Comparison of ENCODE assay signal across 18 cellular contexts in the genomic region with DNA sequence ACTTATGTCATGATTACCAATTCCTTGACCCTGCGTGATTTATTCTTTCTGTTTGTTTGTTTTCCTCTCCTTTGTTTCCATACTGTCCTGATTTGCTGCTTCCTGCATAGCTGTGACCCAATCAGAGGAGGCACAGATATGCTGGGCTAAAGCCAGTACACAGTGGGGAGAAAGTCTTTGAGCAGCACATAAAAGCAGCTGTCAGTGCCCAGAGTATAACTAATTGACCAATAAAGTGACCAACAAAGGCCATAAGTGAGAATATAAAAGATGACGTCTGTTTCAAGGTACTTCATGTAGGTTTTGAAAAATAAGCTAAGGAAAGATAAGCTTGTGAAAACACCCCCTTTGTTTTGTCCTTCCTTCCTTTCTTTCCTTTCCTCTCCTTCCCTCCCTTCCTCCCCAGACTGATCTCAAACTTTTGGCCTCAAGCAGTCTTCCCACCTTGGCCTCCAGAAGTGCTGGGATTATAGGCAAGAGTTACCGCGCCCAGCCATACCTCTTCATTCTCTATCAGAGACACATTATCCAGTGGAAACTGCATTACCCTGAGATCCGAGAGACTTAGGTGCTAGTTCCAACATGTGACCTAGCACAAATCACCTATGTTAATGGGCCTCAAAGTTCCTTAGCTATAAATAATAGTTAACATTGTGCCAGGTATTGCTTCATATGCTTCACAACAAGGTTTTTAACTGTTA. TPM values are rescaled to one million over a fixed set of nuclear protein-coding genes. Genes with fewer than 3 reads are reported as not detected.
A peak's percentile ranks its signal among the peaks of the same experiment; 100 is the strongest.
DNase-seq lines count a peak whose midpoint lies in the region; ATAC-seq, FAIRE-seq and TF ChIP-seq lines count a peak whose summit lies in the region.
"Had no signal": no experiment of that assay in that cellular context is flagged by ENCODE, and none has a peak within 500 bp of the region (broad histone marks: within the 10 kb centered on the region; RNA-seq: fewer than 3 reads in every experiment).

No MANE protein-coding gene starts in this region.

- FAIRE-seq in GM12891 (lab: Jason Lieb, UNC): peak; percentile 31
- FAIRE-seq: GM12892 had no signal

- H3K27me3 Mint-ChIP-seq in chondrocyte (ENCODE audit: low read depth): no peaks in the 10 kb centered on the region
- H3K27me3 Mint-ChIP-seq: activated naive CD8-positive, alpha-beta T cell treated with anti-CD3 and anti-CD28 coated beads, Interleukin-2, amount 10 ng/mL, durations not matched to agents 7 days and 5 days; B cell had no signal

- WGBS in stomach, 5 donors: 76 to 85% (median 82%) methylated on average over 5 of the region's 5 CpGs

- no peaks in the 10 kb centered on the region for H3K36me3 ChIP-seq in mucosa of descending colon (ENCODE audit: low read depth)
- peaks cover 4 to 62% (median 54%) of the 10 kb centered on the region in 4 donors for H3K36me3 ChIP-seq in stomach

- no peaks in the 10 kb centered on the region for H3K27me3 ChIP-seq in stomach
- H3K27me3 ChIP-seq: transverse colon had no signal

- no peak overlapping the region for H3K27ac ChIP-seq in stomach

- peaks cover 29% of the 10 kb centered on the region for H3K4me1 Mint-ChIP-seq in chondrocyte (ENCODE audit: low read depth)
- H3K4me1 Mint-ChIP-seq: activated naive CD8-positive, alpha-beta T cell treated with anti-CD3 and anti-CD28 coated beads, Interleukin-2, amount 10 ng/mL, durations not matched to agents 7 days and 5 days; B cell had no signal

- no peak overlapping the region for H3K4me3 ChIP-seq in mucosa of descending colon
- H3K4me3 ChIP-seq in stomach: no peak overlapping the region
- H3K4me3 ChIP-seq: transverse colon had no signal

- peaks cover 13% of the 10 kb centered on the region for H3K36me3 Mint-ChIP-seq in chondrocyte (ENCODE audit: low read depth)

- DNase-seq in GM12891 (ENCODE audit: insufficient read length, low spot score) (no peak), NCI-H2196 (lab: John Stamatoyannopoulos, UW; ENCODE audit: unreplicated experiment) (peak; percentile 11), chondrocyte (ENCODE audit: low spot score) (no peak), mucosa of descending colon (no peak), stomach (no peak), CD1c-positive myeloid dendritic cell (ENCODE audit: extremely low spot score) (no peak)
- no peak for DNase-seq in activated CD4-positive, alpha-beta T cell treated with anti-CD3 and anti-CD28 coated beads, Interleukin-2, amount 50 U/mL, for 1 hour
- DNase-seq: activated naive CD8-positive, alpha-beta T cell treated with anti-CD3 and anti-CD28 coated beads, Interleukin-2, amount 10 ng/mL, durations not matched to agents 7 days and 5 days; NCI-H1092 treated with DMSO at 0.1 percent for 48 hours; OCI-M1; posterior cingulate gyrus; stimulated activated CD4-positive, alpha-beta T cell treated with anti-CD3 and anti-CD28 coated beads, Interleukin-2, amount 100 ng/mL, for 24 hours; stimulated activated CD8-positive, alpha-beta memory T cell treated with anti-CD3 and anti-CD28 coated beads, Interleukin-4, amount 100 ng/mL, for 48 hours; SW 1271; transverse colon had no signal

- ATAC-seq in mucosa of descending colon (peak; percentile 89), HG03457 (IDR thresholded peaks at IDR 0.05; ENCODE audit: unreplicated experiment) (no peak)

- intact Hi-C loops in mucosa of descending colon (cut with DNase I, micrococcal nuclease) (no loop called here), stomach (cut with DNase I; ENCODE audit: low total_unique reads) (no loop called here)

- H3K4me1 ChIP-seq in mucosa of descending colon (ENCODE audit: low read depth) (no peaks in the 10 kb centered on the region), stomach (peaks cover 0 to 15% (median 6%) of the 10 kb centered on the region in 4 donors)

- H3K9me3 Mint-ChIP-seq in chondrocyte (ENCODE audit: low read depth): no peaks in the 10 kb centered on the region
- H3K9me3 Mint-ChIP-seq: activated naive CD8-positive, alpha-beta T cell treated with anti-CD3 and anti-CD28 coated beads, Interleukin-2, amount 10 ng/mL, durations not matched to agents 7 days and 5 days had no signal

- TF ChIP-seq POLR2A in GM12891 (IDR thresholded peaks at IDR 0.05; ENCODE audit: low read depth, low read length) (no peak), stomach (IDR thresholded peaks at IDR 0.05) (no peak)

- TF ChIP-seq EP300 in stomach (IDR thresholded peaks at IDR 0.05): no peak

- TF ChIP-seq CTCF in chondrocyte (IDR thresholded peaks at IDR 0.05): no peak
- no peak for TF ChIP-seq CTCF in mucosa of descending colon (IDR thresholded peaks at IDR 0.05)
- no peak for TF ChIP-seq CTCF in stomach (IDR thresholded peaks at IDR 0.05)

- peak overlapping the region; percentile 64 for H3K27ac Mint-ChIP-seq in chondrocyte (ENCODE audit: unreplicated experiment)
- H3K27ac Mint-ChIP-seq: activated naive CD8-positive, alpha-beta T cell treated with anti-CD3 and anti-CD28 coated beads, Interleukin-2, amount 10 ng/mL, durations not matched to agents 7 days and 5 days; B cell had no signal

- no peaks in the 10 kb centered on the region for H3K9me3 ChIP-seq in mucosa of descending colon
- no peaks in the 10 kb centered on the region for H3K9me3 ChIP-seq in stomach
- H3K9me3 ChIP-seq: transverse colon had no signal

- H3K4me3 Mint-ChIP-seq in chondrocyte (ENCODE audit: unreplicated experiment): no peak overlapping the region
- H3K4me3 Mint-ChIP-seq: activated naive CD8-positive, alpha-beta T cell treated with anti-CD3 and anti-CD28 coated beads, Interleukin-2, amount 10 ng/mL, durations not matched to agents 7 days and 5 days; B cell had no signal

TF ChIP-seq in GM12891, 5 proteins besides CTCF, POLR2A, EP300 and RAD21:
- no peak for TF ChIP-seq TAF1 (IDR thresholded peaks at IDR 0.05; ENCODE audit: low read depth, low read length)
- no peak for TF ChIP-seq PAX5 (IDR thresholded peaks at IDR 0.05; ENCODE audit: insufficient read depth, low read length, severe bottlenecking)
- no peak for TF ChIP-seq SPI1 (IDR thresholded peaks at IDR 0.05; ENCODE audit: low read depth, low read length)
- no peak for TF ChIP-seq POLR2AphosphoS5 (IDR thresholded peaks at IDR 0.05; ENCODE audit: low read depth, low read length)
- no peak for TF ChIP-seq POU2F2 (IDR thresholded peaks at IDR 0.05; ENCODE audit: low read depth, low read length)

RNA-seq across cellular contexts. Expression of a gene that starts 17.0 kb away (rescaled TPM):
- polyA plus RNA-seq in GM12891 (2012; ENCODE audit: low read depth, missing spikeins): 11.3 TPM
- 63.3 to 73.0 TPM (median 69.0 TPM) in 3 replicates for total RNA-seq in chondrocyte
- 10 to 100 TPM; 51.7 to 73.8 (median 66.6) TPM for total RNA-seq in mucosa of descending colon
- 10 to 100 TPM; 44.6 to 73.1 (median 50.0) TPM for total RNA-seq in stomach
- 10 to 100 TPM; 26.1 to 32.2 (median 31.5) TPM for polyA plus RNA-seq in stomach

RNA-seq across cellular contexts. Expression of a gene that starts 33.3 kb away (rescaled TPM):
- 6.6 TPM for polyA plus RNA-seq in GM12891 (2012; ENCODE audit: low read depth, missing spikeins)
- total RNA-seq in chondrocyte: 4.6 to 8.8 TPM (median 4.9 TPM) in 3 replicates
- total RNA-seq in mucosa of descending colon: 1 to 10 TPM; 5.2 to 7.0 (median 7.0) TPM
- total RNA-seq in stomach: 10 to 100 TPM in 2 of 5 donors, 1 to 10 TPM in 1, not detected in 2; 7.6 to 14.5 (median 10.3) TPM
- polyA plus RNA-seq in stomach: 1 to 10 TPM; 4.0 to 5.5 (median 5.0) TPM

RNA-seq across cellular contexts. Expression of a gene that starts 33.3 kb away (rescaled TPM):
- 8.4 TPM for polyA plus RNA-seq in GM12891 (2012; ENCODE audit: low read depth, missing spikeins)
- total RNA-seq in chondrocyte (52.8 to 56.6 TPM (median 53.8 TPM) in 3 replicates), mucosa of descending colon (10 to 100 TPM; 46.8 to 56.4 (median 47.7) TPM), stomach (100 to 1,000 TPM in 1 of 5 donors, 10 to 100 TPM in 3, 1 to 10 TPM in 1; 7.5 to 285 (median 46.3) TPM)
- polyA plus RNA-seq in stomach: 1 to 10 TPM; 5.2 to 7.8 (median 7.5) TPM
